ENCODE assay signal across 16 cellular contexts in the genomic region with DNA sequence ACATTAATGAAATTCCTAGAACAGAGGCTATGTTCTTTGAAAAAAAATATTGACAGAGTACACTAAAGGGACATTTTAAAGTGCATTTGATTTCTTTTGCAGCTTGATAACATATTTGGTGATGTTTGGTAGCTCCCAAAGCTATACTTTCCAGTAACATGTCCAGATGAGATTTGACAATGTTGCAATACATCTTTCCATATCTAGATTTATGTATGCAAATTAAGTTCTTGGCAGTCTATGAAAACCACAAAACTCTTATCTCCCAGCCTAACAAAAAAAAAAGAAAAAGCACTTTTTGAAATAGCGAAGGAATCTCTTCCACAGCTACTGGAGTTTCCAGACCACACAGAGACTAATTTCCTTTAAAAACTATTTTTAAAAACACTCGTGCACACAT.
"Had no signal": no experiment of that assay in that cellular context is flagged by ENCODE, and none has a peak within 500 bp of the region (broad histone marks: within the 10 kb centered on the region; RNA-seq: fewer than 3 reads in every experiment).

No MANE protein-coding gene starts in this region.

- H3K4me3 ChIP-seq: ascending aorta, sigmoid colon, suprapubic skin had no signal

- H3K36me3 ChIP-seq: ascending aorta, sigmoid colon, suprapubic skin had no signal

- ATAC-seq: activated CD8-positive, alpha-beta T cell treated with anti-CD3 and anti-CD28 coated beads, Interleukin-2, amount 10 ng/mL, durations not matched to agents 7 days and 5 days; stimulated activated naive CD8-positive, alpha-beta T cell treated with anti-CD3 and anti-CD28 coated beads, Interleukin-15, Interleukin-2, amounts not matched to agents 100 U/mL and 50 U/mL, for 24 hours had no signal

- H3K4me1 ChIP-seq: ascending aorta, sigmoid colon, suprapubic skin had no signal

- H3K27ac ChIP-seq: ascending aorta, epithelial cell of prostate, sigmoid colon, suprapubic skin had no signal

- H3K9me3 ChIP-seq: ascending aorta, sigmoid colon, suprapubic skin had no signal

- DNase-seq: activated CD4-positive, alpha-beta T cell treated with anti-CD3 and anti-CD28 coated beads for 4 hours; activated CD8-positive, alpha-beta memory T cell treated with anti-CD3 and anti-CD28 coated beads, Interleukin-2, amount 50 U/mL, for 48 hours; activated CD8-positive, alpha-beta T cell treated with anti-CD3 and anti-CD28 coated beads, Interleukin-2, amount 10 ng/mL, durations not matched to agents 7 days and 5 days; activated naive CD8-positive, alpha-beta T cell treated with anti-CD3 and anti-CD28 coated beads, Interleukin-2, amount 10 ng/mL, durations not matched to agents 7 days and 5 days; central memory CD4-positive, alpha-beta T cell; cortex of kidney; effector memory CD4-positive, alpha-beta T cell; mammary epithelial cell; nephron progenitor cell; sigmoid colon; stimulated activated CD4-positive, alpha-beta T cell treated with anti-CD3 and anti-CD28 coated beads, Interleukin-2, amount 100 ng/mL, for 48 hours; stimulated activated CD8-positive, alpha-beta memory T cell treated with anti-CD3 and anti-CD28 coated beads, Interleukin-4, amount 100 ng/mL, for 48 hours; stimulated activated naive CD8-positive, alpha-beta T cell treated with anti-CD3 and anti-CD28 coated beads, Interleukin-15, Interleukin-2, amounts not matched to agents 100 U/mL and 50 U/mL, for 24 hours had no signal

- H3K27me3 ChIP-seq: ascending aorta, sigmoid colon, suprapubic skin had no signal
